In genomic region chrX:53429755-53430154, GRCh38 we compare ENCODE assay signal across 8 cellular contexts.
"Had no signal": no experiment of that assay in that cellular context is flagged by ENCODE, and none has a peak within 500 bp of the region (broad histone marks: within the 10 kb centered on the region; RNA-seq: fewer than 3 reads in every experiment).

No MANE protein-coding gene starts in this region.

- H3K27ac Mint-ChIP-seq: GM23338, H9, HFFc6 had no signal

- H3K27ac ChIP-seq: HL-60 had no signal

- H3K9me3 Mint-ChIP-seq: GM23338, HFFc6, IgD-negative memory B cell had no signal

- ATAC-seq: GM23338, HepG2 had no signal

- DNase-seq: H9, HCEC 1CT, HFFc6, KBM-7 had no signal

- H3K4me3 Mint-ChIP-seq: GM23338, H9, HFFc6 had no signal
